ENCODE assay signal across 34 cellular contexts in the genomic region with DNA sequence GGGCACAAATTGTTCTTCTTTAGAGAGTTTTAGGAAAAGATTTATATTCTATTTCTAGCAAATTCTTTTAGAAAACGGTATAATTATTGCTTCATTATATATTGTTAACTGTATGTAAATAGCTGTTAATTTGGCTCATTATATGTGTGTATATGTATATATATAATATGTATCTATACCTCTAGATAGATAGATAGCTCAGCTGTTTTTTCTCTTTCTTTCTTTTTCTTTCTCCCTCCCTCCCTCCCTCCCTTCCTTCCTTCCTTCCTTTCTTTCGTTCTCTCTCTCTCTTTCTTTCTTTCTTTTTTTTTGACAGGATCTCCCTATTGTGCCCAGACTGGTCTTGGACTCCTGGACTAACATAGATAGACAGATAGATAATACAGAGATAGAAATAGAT.
"Had no signal": no experiment of that assay in that cellular context is flagged by ENCODE, and none has a peak within 500 bp of the region (broad histone marks: within the 10 kb centered on the region; RNA-seq: fewer than 3 reads in every experiment).

No MANE protein-coding gene starts in this region.

- H3K27me3 ChIP-seq: adrenal gland, ascending aorta, body of pancreas, brain microvascular endothelial cell, breast epithelium, cardiac muscle cell had no signal

- ATAC-seq: activated naive CD4-positive, alpha-beta T cell treated with anti-CD3 and anti-CD28 coated beads, Interleukin-2, amount 50 U/mL, for 72 hours; activated naive CD8-positive, alpha-beta T cell treated with anti-CD3 and anti-CD28 coated beads, Interleukin-2, amount 50 U/mL, for 24 hours; activated T-cell treated with anti-CD3 and anti-CD28 coated beads, Interleukin-2, amount 50 U/mL, for 4 hours; activated T-cell treated with anti-CD3 and anti-CD28 coated beads, Interleukin-2, amount 50 U/mL, for 72 hours; activated T-helper 17 cell treated with anti-CD3 and anti-CD28 coated beads, Interleukin-2, amount 50 U/mL, for 72 hours; body of pancreas had no signal

- H3K36me3 ChIP-seq: adrenal gland, ascending aorta, brain microvascular endothelial cell, breast epithelium, cardiac muscle cell had no signal

- H3K9me3 ChIP-seq: adrenal gland, ascending aorta, body of pancreas, breast epithelium had no signal

- DNase-seq: activated effector memory CD4-positive, alpha-beta T cell treated with anti-CD3 and anti-CD28 coated beads, Interleukin-2, amount 50 U/mL, for 16 hours; activated effector memory CD4-positive, alpha-beta T cell treated with Interleukin-2 at 50 U/mL for 16 hours; activated gamma-delta T cell; activated gamma-delta T cell treated with Interleukin-2 at 50 U/mL for 16 hours; activated naive CD4-positive, alpha-beta T cell; activated naive CD4-positive, alpha-beta T cell treated with anti-CD3 and anti-CD28 coated beads for 36 hours; activated naive CD4-positive, alpha-beta T cell treated with anti-CD3 and anti-CD28 coated beads, Interleukin-2, amount 10 ng/mL, durations not matched to agents 7 days and 5 days; activated naive CD4-positive, alpha-beta T cell treated with anti-CD3 and anti-CD28 coated beads, Interleukin-2, amount 50 U/mL, for 16 hours; activated naive CD4-positive, alpha-beta T cell treated with Interleukin-2 at 50 U/mL for 16 hours; activated naive CD8-positive, alpha-beta T cell treated with anti-CD3 and anti-CD28 coated beads for 36 hours; activated naive CD8-positive, alpha-beta T cell treated with anti-CD3 and anti-CD28 coated beads, Interleukin-2, amount 10 ng/mL, durations not matched to agents 7 days and 5 days; activated naive CD8-positive, alpha-beta T cell treated with anti-CD3 and anti-CD28 coated beads, Interleukin-2, amount 50 U/mL, for 24 hours; activated T-cell treated with anti-CD3 and anti-CD28 coated beads, Interleukin-2, amount 50 U/mL, for 1 hour; activated T-cell treated with anti-CD3 and anti-CD28 coated beads, Interleukin-2, amount 50 U/mL, for 24 hours; activated T-cell treated with anti-CD3 and anti-CD28 coated beads, Interleukin-2, amount 50 U/mL, for 4 hours; activated T-cell treated with anti-CD3 and anti-CD28 coated beads, Interleukin-2, amount 50 U/mL, for 48 hours; activated T-cell treated with anti-CD3 and anti-CD28 coated beads, Interleukin-2, amount 50 U/mL, for 72 hours; adrenal gland; amniotic stem cell; amygdala; anterior cingulate cortex; aorta; body of pancreas; brain microvascular endothelial cell; caudate nucleus; central memory CD4-positive, alpha-beta T cell; cerebellar nuclear complex had no signal

- H3K4me1 ChIP-seq: adrenal gland, ascending aorta, body of pancreas, breast epithelium had no signal

- H3K27ac ChIP-seq: adrenal gland, ascending aorta, body of pancreas, brain microvascular endothelial cell, breast epithelium, cardiac muscle cell had no signal

- H3K4me3 ChIP-seq: adrenal gland, ascending aorta, body of pancreas, breast epithelium, cardiac muscle cell had no signal

- FAIRE-seq: astrocyte, bronchial epithelial cell had no signal
